In the genomic region with DNA sequence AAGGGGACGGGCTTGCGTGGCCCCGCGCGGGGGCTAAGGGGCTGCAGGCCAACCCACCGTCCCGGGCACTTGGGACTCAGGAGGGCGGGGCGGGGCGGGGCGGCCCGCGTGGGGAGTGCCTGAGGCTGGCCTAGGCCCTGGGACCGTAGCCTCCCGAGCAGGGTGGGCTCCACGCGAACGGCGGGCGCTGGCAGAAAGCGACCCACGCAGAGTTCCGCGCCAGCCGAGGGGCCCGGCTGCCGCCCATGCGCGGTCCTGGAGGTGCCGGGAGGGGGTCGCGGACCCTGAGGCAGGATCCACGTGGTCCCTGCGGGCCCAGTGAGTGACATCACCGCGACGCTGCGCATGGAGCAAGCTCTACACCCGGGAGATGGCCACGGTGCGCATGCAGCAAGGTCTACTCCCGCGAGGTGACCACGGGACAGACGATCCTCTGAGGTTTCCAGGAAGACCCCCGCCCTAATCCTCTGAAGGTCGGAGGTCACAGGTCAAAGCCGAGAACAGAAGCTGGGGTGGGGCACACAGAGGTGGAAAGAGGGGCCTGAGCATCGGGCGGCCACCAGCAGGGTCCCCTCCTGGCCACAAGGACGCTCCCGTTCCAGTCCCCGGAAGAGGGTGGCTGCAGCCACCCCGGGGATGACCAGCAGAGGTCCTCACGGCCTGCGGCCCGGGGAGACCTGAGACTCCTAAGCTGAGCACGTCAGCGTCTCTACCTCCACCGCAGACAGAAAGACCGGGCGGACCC, we compare ENCODE assay signal across 8 cellular contexts. TPM values are rescaled to one million over a fixed set of nuclear protein-coding genes. Genes with fewer than 3 reads are reported as not detected.
DNase-seq lines count a peak whose midpoint lies in the region; ATAC-seq, FAIRE-seq and TF ChIP-seq lines count a peak whose summit lies in the region.

No MANE protein-coding gene starts in this region.

- peak overlapping the region in 1 of 2 donors; percentile 7 for H3K9ac ChIP-seq in kidney (ENCODE audit: low read length in 2 of 2)

- CTCF ChIA-PET in WTC11 (lab: Charles Lee), result interaction anchor here (0.5 to 2.2 kb wide), 37 partner anchors 12 to 423 kb away, joined by 3 to 43 read pairs (median 4); a partner anchor contains a TSS

- no peak overlapping the region; the same call in 1 of the 2 replicates for H3K27ac Mint-ChIP-seq in WTC11

- peak overlapping the region; percentile 59 for H3K4me3 Mint-ChIP-seq in WTC11

- H3K9me3 ChIP-seq in kidney (ENCODE audit: control insufficient read depth in 1 of 2, low read length in 2 of 2), result no peaks in the 10 kb centered on the region

- peaks cover 28% of the 10 kb centered on the region for H3K4me1 Mint-ChIP-seq in WTC11

- FAIRE-seq in kidney (lab: Jason Lieb, UNC), result no peak

- intact Hi-C loops in kidney (cut with DNase I), result loop anchor here (5.0 kb wide), 1 partner anchor 267 kb away; no protein-coding TSS in a partner anchor

- no peaks in the 10 kb centered on the region for H3K36me3 Mint-ChIP-seq in WTC11

- POLR2A ChIA-PET in WTC11 (lab: Charles Lee), result interaction anchor here (0.7 to 1.3 kb wide), 2 partner anchors 35 to 763 kb away, joined by 3 read pairs; no protein-coding TSS in a partner anchor

- peaks cover 0 to 2% of the 10 kb centered on the region in 2 donors for H3K4me1 ChIP-seq in kidney (ENCODE audit: control insufficient read depth in 1 of 2, insufficient read depth in 1 of 2, low read depth in 1 of 2, low read length in 2 of 2)

- H3K27ac ChIP-seq in kidney (ENCODE audit: low read depth in 2 of 2, low read length in 2 of 2), result peak overlapping the region; percentile 67 to 78

- H3K36me3 ChIP-seq in kidney (ENCODE audit: control insufficient read depth in 1 of 2, insufficient read depth in 2 of 2, low read length in 2 of 2), result no peaks in the 10 kb centered on the region

- peak; percentile 94 for DNase-seq in AG08396 (ENCODE audit: low spot score)
- DNase-seq in NCI-H1417 (lab: John Stamatoyannopoulos, UW), result peak; percentile 53 to 95 (median 95)
- peak; percentile 85 for DNase-seq in WTC11 (ENCODE audit: low spot score)
- DNase-seq in choroid plexus epithelial cell (ENCODE audit: low read depth), result peak; percentile 83
- peak; percentile 94 for DNase-seq in kidney
- peak; percentile 51 to 70 for DNase-seq in stimulated activated CD4-positive, alpha-beta T cell treated with anti-CD3 and anti-CD28 coated beads, Interleukin-2, amount 100 ng/mL, for 24 hours
- DNase-seq in T1000 (lab: John Stamatoyannopoulos, UW), result no peak

- H3K27me3 Mint-ChIP-seq in WTC11 (ENCODE audit: low read depth), result peaks cover 7% of the 10 kb centered on the region; the same call in 1 of the 2 replicates

- H3K4me3 ChIP-seq in choroid plexus epithelial cell (ENCODE audit: low read depth, low read length), result peak overlapping the region; percentile 55
- H3K4me3 ChIP-seq in kidney (ENCODE audit: low read length in 2 of 2), result peak overlapping the region; percentile 3 to 60

- TF ChIP-seq CTCF in WTC11 (IDR thresholded peaks at IDR 0.05), result 0 out of 2 replicates have a peak, but pooled peaks have one; percentile 43
- TF ChIP-seq CTCF in choroid plexus epithelial cell (conservative IDR thresholded peaks at IDR 0.05; ENCODE audit: low read depth, low read length), result peak; percentile 79
- no peak for TF ChIP-seq CTCF in kidney (IDR thresholded peaks at IDR 0.05; ENCODE audit: borderline replicate concordance, extremely low read depth, insufficient read depth)

- no peaks in the 10 kb centered on the region for H3K9me3 Mint-ChIP-seq in WTC11

- ATAC-seq in GM19025 (IDR thresholded peaks at IDR 0.05; ENCODE audit: low read depth, unreplicated experiment), result peak; percentile 55
- peak; percentile 82 for ATAC-seq in WTC11

TF ChIP-seq in WTC11, 78 proteins besides CTCF, POLR2A, EP300 and RAD21 (continues in another document):
- no peak for TF ChIP-seq RELA (CRISPR knock-in tag; IDR thresholded peaks at IDR 0.05; ENCODE audit: borderline replicate concordance)
- TF ChIP-seq, protein P1, sequence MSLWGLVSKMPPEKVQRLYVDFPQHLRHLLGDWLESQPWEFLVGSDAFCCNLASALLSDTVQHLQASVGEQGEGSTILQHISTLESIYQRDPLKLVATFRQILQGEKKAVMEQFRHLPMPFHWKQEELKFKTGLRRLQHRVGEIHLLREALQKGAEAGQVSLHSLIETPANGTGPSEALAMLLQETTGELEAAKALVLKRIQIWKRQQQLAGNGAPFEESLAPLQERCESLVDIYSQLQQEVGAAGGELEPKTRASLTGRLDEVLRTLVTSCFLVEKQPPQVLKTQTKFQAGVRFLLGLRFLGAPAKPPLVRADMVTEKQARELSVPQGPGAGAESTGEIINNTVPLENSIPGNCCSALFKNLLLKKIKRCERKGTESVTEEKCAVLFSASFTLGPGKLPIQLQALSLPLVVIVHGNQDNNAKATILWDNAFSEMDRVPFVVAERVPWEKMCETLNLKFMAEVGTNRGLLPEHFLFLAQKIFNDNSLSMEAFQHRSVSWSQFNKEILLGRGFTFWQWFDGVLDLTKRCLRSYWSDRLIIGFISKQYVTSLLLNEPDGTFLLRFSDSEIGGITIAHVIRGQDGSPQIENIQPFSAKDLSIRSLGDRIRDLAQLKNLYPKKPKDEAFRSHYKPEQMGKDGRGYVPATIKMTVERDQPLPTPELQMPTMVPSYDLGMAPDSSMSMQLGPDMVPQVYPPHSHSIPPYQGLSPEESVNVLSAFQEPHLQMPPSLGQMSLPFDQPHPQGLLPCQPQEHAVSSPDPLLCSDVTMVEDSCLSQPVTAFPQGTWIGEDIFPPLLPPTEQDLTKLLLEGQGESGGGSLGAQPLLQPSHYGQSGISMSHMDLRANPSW (CRISPR knock-in tag; conservative IDR thresholded peaks at IDR 0.05; ENCODE audit: low read depth), result no peak
- no peak for TF ChIP-seq ZNF671 (CRISPR knock-in tag; IDR thresholded peaks at IDR 0.05)
- TF ChIP-seq SMAD4 (CRISPR knock-in tag; IDR thresholded peaks at IDR 0.05), result no peak
- TF ChIP-seq, protein P2, sequence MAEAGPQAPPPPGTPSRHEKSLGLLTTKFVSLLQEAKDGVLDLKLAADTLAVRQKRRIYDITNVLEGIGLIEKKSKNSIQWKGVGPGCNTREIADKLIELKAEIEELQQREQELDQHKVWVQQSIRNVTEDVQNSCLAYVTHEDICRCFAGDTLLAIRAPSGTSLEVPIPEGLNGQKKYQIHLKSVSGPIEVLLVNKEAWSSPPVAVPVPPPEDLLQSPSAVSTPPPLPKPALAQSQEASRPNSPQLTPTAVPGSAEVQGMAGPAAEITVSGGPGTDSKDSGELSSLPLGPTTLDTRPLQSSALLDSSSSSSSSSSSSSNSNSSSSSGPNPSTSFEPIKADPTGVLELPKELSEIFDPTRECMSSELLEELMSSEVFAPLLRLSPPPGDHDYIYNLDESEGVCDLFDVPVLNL (CRISPR knock-in tag; IDR thresholded peaks at IDR 0.05; ENCODE audit: borderline replicate concordance, low read depth), result no peak
- TF ChIP-seq, protein P3, sequence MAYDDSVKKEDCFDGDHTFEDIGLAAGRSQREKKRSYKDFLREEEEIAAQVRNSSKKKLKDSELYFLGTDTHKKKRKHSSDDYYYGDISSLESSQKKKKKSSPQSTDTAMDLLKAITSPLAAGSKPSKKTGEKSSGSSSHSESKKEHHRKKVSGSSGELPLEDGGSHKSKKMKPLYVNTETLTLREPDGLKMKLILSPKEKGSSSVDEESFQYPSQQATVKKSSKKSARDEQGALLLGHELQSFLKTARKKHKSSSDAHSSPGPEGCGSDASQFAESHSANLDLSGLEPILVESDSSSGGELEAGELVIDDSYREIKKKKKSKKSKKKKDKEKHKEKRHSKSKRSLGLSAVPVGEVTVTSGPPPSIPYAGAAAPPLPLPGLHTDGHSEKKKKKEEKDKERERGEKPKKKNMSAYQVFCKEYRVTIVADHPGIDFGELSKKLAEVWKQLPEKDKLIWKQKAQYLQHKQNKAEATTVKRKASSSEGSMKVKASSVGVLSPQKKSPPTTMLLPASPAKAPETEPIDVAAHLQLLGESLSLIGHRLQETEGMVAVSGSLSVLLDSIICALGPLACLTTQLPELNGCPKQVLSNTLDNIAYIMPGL (CRISPR knock-in tag; IDR thresholded peaks at IDR 0.05), result peak; percentile 81
- TF ChIP-seq FOXP1 (CRISPR knock-in tag; IDR thresholded peaks at IDR 0.05; ENCODE audit: borderline replicate concordance), result peak; percentile 67; the same call in 1 of the 2 replicates
- TF ChIP-seq HMGA2 (CRISPR knock-in tag; IDR thresholded peaks at IDR 0.05), result no peak
- TF ChIP-seq KAT7 (CRISPR knock-in tag; IDR thresholded peaks at IDR 0.05; ENCODE audit: borderline replicate concordance), result no peak
- TF ChIP-seq TEAD4 (CRISPR knock-in tag; IDR thresholded peaks at IDR 0.05), result no peak
- TF ChIP-seq GABPB1 (CRISPR knock-in tag; IDR thresholded peaks at IDR 0.05), result 0 out of 2 replicates have a peak, but pooled peaks have one; percentile 19
- TF ChIP-seq CREM (CRISPR knock-in tag; IDR thresholded peaks at IDR 0.05), result peak; percentile 15; the same call in 1 of the 2 replicates
- no peak for TF ChIP-seq NFATC4 (CRISPR knock-in tag; IDR thresholded peaks at IDR 0.05)
- TF ChIP-seq ZNF263 (CRISPR knock-in tag; IDR thresholded peaks at IDR 0.05; ENCODE audit: low read depth), result no peak
- peak; percentile 70; the same call in 1 of the 2 replicates for TF ChIP-seq ZNF121 (CRISPR knock-in tag; IDR thresholded peaks at IDR 0.05)
- TF ChIP-seq, protein P4, sequence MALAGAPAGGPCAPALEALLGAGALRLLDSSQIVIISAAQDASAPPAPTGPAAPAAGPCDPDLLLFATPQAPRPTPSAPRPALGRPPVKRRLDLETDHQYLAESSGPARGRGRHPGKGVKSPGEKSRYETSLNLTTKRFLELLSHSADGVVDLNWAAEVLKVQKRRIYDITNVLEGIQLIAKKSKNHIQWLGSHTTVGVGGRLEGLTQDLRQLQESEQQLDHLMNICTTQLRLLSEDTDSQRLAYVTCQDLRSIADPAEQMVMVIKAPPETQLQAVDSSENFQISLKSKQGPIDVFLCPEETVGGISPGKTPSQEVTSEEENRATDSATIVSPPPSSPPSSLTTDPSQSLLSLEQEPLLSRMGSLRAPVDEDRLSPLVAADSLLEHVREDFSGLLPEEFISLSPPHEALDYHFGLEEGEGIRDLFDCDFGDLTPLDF (CRISPR knock-in tag; IDR thresholded peaks at IDR 0.05), result no peak
- TF ChIP-seq, protein P5, sequence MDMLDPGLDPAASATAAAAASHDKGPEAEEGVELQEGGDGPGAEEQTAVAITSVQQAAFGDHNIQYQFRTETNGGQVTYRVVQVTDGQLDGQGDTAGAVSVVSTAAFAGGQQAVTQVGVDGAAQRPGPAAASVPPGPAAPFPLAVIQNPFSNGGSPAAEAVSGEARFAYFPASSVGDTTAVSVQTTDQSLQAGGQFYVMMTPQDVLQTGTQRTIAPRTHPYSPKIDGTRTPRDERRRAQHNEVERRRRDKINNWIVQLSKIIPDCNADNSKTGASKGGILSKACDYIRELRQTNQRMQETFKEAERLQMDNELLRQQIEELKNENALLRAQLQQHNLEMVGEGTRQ (CRISPR knock-in tag; IDR thresholded peaks at IDR 0.05), result peak; percentile 44; the same call in 1 of the 2 replicates
- TF ChIP-seq CBFB (CRISPR knock-in tag; IDR thresholded peaks at IDR 0.05; ENCODE audit: low read depth), result no peak

RNA-seq across cellular contexts. Expression of a gene that starts 13.5 kb away (rescaled TPM):
- 27.7 to 29.8 TPM (median 28.3 TPM) in 3 replicates for total RNA-seq in WTC11 (2021)
- 7.2 TPM for total RNA-seq in kidney
- 5.1 TPM for polyA plus RNA-seq in kidney (ENCODE audit: insufficient read depth, low read depth, low replicate concordance)
